In genomic region chr16:31141489-31142108, GRCh38 we compare ENCODE assay signal across 6 cellular contexts. TPM values are rescaled to one million over a fixed set of nuclear protein-coding genes. Genes with fewer than 3 reads are reported as not detected.
DNase-seq lines count a peak whose midpoint lies in the region; ATAC-seq, FAIRE-seq and TF ChIP-seq lines count a peak whose summit lies in the region.

No MANE protein-coding gene starts in this region.

- no peaks in the 10 kb centered on the region for H3K27me3 Mint-ChIP-seq in activated CD4-positive, alpha-beta memory T cell treated with anti-CD3 and anti-CD28 coated beads for 36 hours

- peaks cover 13% of the 10 kb centered on the region for H3K4me1 Mint-ChIP-seq in activated CD4-positive, alpha-beta memory T cell treated with anti-CD3 and anti-CD28 coated beads for 36 hours (ENCODE audit: low read depth)

- H3K27ac Mint-ChIP-seq in activated CD4-positive, alpha-beta memory T cell treated with anti-CD3 and anti-CD28 coated beads for 36 hours: peak overlapping the region; percentile 84

- H3K9me1 ChIP-seq in keratinocyte (ENCODE audit: control insufficient read depth, extremely low read depth, insufficient read depth, low read length): no peaks in the 10 kb centered on the region

- H3K27ac ChIP-seq in keratinocyte (ENCODE audit: control insufficient read depth, insufficient read depth, low read length): peak overlapping the region; percentile 85

- H3K27me3 ChIP-seq in keratinocyte (ENCODE audit: control insufficient read depth, extremely low read depth, insufficient read depth, low read length): no peaks in the 10 kb centered on the region

- peaks cover 33% of the 10 kb centered on the region for H3K4me1 ChIP-seq in keratinocyte (ENCODE audit: control insufficient read depth, extremely low read depth, insufficient read depth, low read length)

- DNase-seq in activated CD4-positive, alpha-beta memory T cell treated with anti-CD3 and anti-CD28 coated beads for 36 hours: peak; percentile 24
- no peak for DNase-seq in keratinocyte (ENCODE audit: low read depth, low spot score)
- no peak for DNase-seq in HTR-8/SVneo (ENCODE audit: insufficient read length, low spot score)
- no peak for DNase-seq in NCI-H2227 (lab: John Stamatoyannopoulos, UW; ENCODE audit: unreplicated experiment)

- intact Hi-C loops in activated CD4-positive, alpha-beta memory T cell treated with anti-CD3 and anti-CD28 coated beads for 36 hours (cut with micrococcal nuclease): loop anchor here (1.0 to 5.0 kb wide), 9 partner anchors 24 to 318 kb away; partner anchors contain the start of genes ARMC5, KAT8, SETD1A and STX4

- H3K9ac ChIP-seq in keratinocyte (ENCODE audit: control insufficient read depth, extremely low read depth, insufficient read depth, low read length): peak overlapping the region; percentile 69

- CTCF ChIA-PET in activated CD4-positive, alpha-beta memory T cell treated with anti-CD3 and anti-CD28 coated beads for 36 hours (lab: Charles Lee): interaction anchor here (0.7 to 3.3 kb wide), 56 partner anchors 10 to 730 kb away, joined by 3 to 37 read pairs (median 5); partner anchors contain the start of genes FUS, HSD3B7, KAT8 and PYCARD

- POLR2A ChIA-PET in activated CD4-positive, alpha-beta memory T cell treated with anti-CD3 and anti-CD28 coated beads for 36 hours (lab: Charles Lee): interaction anchor here (0.6 to 2.9 kb wide), 9 partner anchors 17 to 319 kb away, joined by 3 to 44 read pairs (median 3); partner anchors contain the start of genes BCKDK, FUS, KAT8 and SETD1A

- H3K36me3 Mint-ChIP-seq in activated CD4-positive, alpha-beta memory T cell treated with anti-CD3 and anti-CD28 coated beads for 36 hours: no peaks in the 10 kb centered on the region

- dilution Hi-C loops in keratinocyte (cut with MboI; ENCODE audit: extremely low pct_ligation_motif_present, low sequenced_read_pairs): no loop called here

- H3K9me3 Mint-ChIP-seq in activated CD4-positive, alpha-beta memory T cell treated with anti-CD3 and anti-CD28 coated beads for 36 hours: no peaks in the 10 kb centered on the region

- H4K20me1 ChIP-seq in keratinocyte (ENCODE audit: control insufficient read depth, extremely low read depth, insufficient read depth, low read length): no peaks in the 10 kb centered on the region

- peak; percentile 5 for FAIRE-seq in keratinocyte (lab: Jason Lieb, UNC)
- FAIRE-seq in HTR-8/SVneo (lab: Jason Lieb, UNC): no peak

- no peaks in the 10 kb centered on the region for H3K9me3 ChIP-seq in keratinocyte (ENCODE audit: control insufficient read depth, low read depth, low read length)

- H2AFZ ChIP-seq in keratinocyte (ENCODE audit: control insufficient read depth, low read length): peak overlapping the region; percentile 80

- H3K4me3 ChIP-seq in keratinocyte (ENCODE audit: control insufficient read depth in 2 of 3, extremely low read depth in 1 of 3, insufficient read depth in 2 of 3, low read depth in 1 of 3, low read length in 3 of 3): peak overlapping the region in 2 of 3 experiments; percentile 49 to 64

- H3K4me2 ChIP-seq in keratinocyte (ENCODE audit: control insufficient read depth, extremely low read depth, insufficient read depth, low read depth, low read length): peak overlapping the region; percentile 90

- no peaks in the 10 kb centered on the region for H3K36me3 ChIP-seq in keratinocyte (ENCODE audit: control insufficient read depth in 2 of 2, extremely low read depth in 1 of 2, insufficient read depth in 2 of 2, low read length in 2 of 2)

- ATAC-seq in GM19463 (IDR thresholded peaks at IDR 0.05; ENCODE audit: unreplicated experiment): peak; percentile 1
- no peak for ATAC-seq in GM18502 (IDR thresholded peaks at IDR 0.05; ENCODE audit: poor library complexity, unreplicated experiment)

- H3K79me2 ChIP-seq in keratinocyte (ENCODE audit: control insufficient read depth, insufficient read depth, low read length): no peaks in the 10 kb centered on the region

- peak overlapping the region; percentile 69 for H3K4me3 Mint-ChIP-seq in activated CD4-positive, alpha-beta memory T cell treated with anti-CD3 and anti-CD28 coated beads for 36 hours

- TF ChIP-seq CTCF in keratinocyte (optimal IDR thresholded peaks at IDR 0.05 in 1 of 3, IDR thresholded peaks at IDR 0.05 in 1 of 3, conservative IDR thresholded peaks at IDR 0.05 in 1 of 3; ENCODE audit: extremely low read depth in 1 of 3, insufficient read depth in 2 of 3, low read length in 3 of 3): no peak

RNA-seq across cellular contexts. Expression of gene PRSS8, which starts 6.1 kb away (rescaled TPM):
- total RNA-seq in activated CD4-positive, alpha-beta memory T cell treated with anti-CD3 and anti-CD28 coated beads for 36 hours: not detected
- polyA plus RNA-seq in keratinocyte: 31.2 to 65.3 TPM (median 46.4 TPM) in 3 replicates
- polyA plus RNA-seq in keratinocyte (2011; ENCODE audit: low read depth): 98.4 TPM
- polyA plus RNA-seq in keratinocyte (2011; cell fraction: cytosol; rRNA removed): 29.2 and 43.2 TPM in 2 replicates
- polyA plus RNA-seq in keratinocyte (2011; cell fraction: nucleus; rRNA removed): 130 and 172 TPM in 2 replicates
- 48.9 and 381 TPM in 2 replicates for polyA plus RNA-seq in keratinocyte (2012; ENCODE audit: low replicate concordance)
- polyA minus RNA-seq in keratinocyte: 41.0 to 94.3 TPM (median 74.2 TPM) in 3 replicates
- polyA minus RNA-seq in keratinocyte (2011; cell fraction: cytosol; rRNA and poly(A)+ RNA removed): 89.6 TPM
- polyA minus RNA-seq in keratinocyte (2011; cell fraction: nucleus; rRNA and poly(A)+ RNA removed): 113 and 118 TPM in 2 replicates

RNA-seq across cellular contexts. Expression of gene PRSS36, which starts 8.3 kb away (rescaled TPM):
- under 1 TPM in 1 of 2 experiments, not detected in 1; 0.24 TPM for total RNA-seq in activated CD4-positive, alpha-beta memory T cell treated with anti-CD3 and anti-CD28 coated beads for 36 hours
- 0.08 to 0.95 TPM (median 0.43 TPM) in 3 replicates for polyA plus RNA-seq in keratinocyte
- polyA plus RNA-seq in keratinocyte (2011; ENCODE audit: low read depth): not detected
- 0.21 and 0.42 TPM in 2 replicates for polyA plus RNA-seq in keratinocyte (2011; cell fraction: cytosol; rRNA removed)
- 0.28 and 0.39 TPM in 2 replicates for polyA plus RNA-seq in keratinocyte (2011; cell fraction: nucleus; rRNA removed)
- polyA plus RNA-seq in keratinocyte (2012; ENCODE audit: low replicate concordance): 0.31 and 3.0 TPM in 2 replicates
- 0.26 TPM in 1 of 3 replicates, not detected in the others for polyA minus RNA-seq in keratinocyte
- polyA minus RNA-seq in keratinocyte (2011; cell fraction: cytosol; rRNA and poly(A)+ RNA removed): 3.5 TPM
- not detected in 2 replicates for polyA minus RNA-seq in keratinocyte (2011; cell fraction: nucleus; rRNA and poly(A)+ RNA removed)

RNA-seq across cellular contexts. Expression of gene KAT8, which starts 24.1 kb away (rescaled TPM):
- 10 to 100 TPM; 48.8 to 49.6 TPM for total RNA-seq in activated CD4-positive, alpha-beta memory T cell treated with anti-CD3 and anti-CD28 coated beads for 36 hours
- 25.9 to 26.4 TPM (median 26.1 TPM) in 3 replicates for polyA plus RNA-seq in keratinocyte
- 21.1 TPM for polyA plus RNA-seq in keratinocyte (2011; ENCODE audit: low read depth)
- polyA plus RNA-seq in keratinocyte (2011; cell fraction: cytosol; rRNA removed): 16.3 and 17.4 TPM in 2 replicates
- polyA plus RNA-seq in keratinocyte (2011; cell fraction: nucleus; rRNA removed): 40.6 and 41.8 TPM in 2 replicates
- 20.1 and 28.2 TPM in 2 replicates for polyA plus RNA-seq in keratinocyte (2012; ENCODE audit: low replicate concordance)
- 13.0 to 20.1 TPM (median 15.9 TPM) in 3 replicates for polyA minus RNA-seq in keratinocyte
- 17.3 TPM for polyA minus RNA-seq in keratinocyte (2011; cell fraction: cytosol; rRNA and poly(A)+ RNA removed)
- 9.5 and 13.0 TPM in 2 replicates for polyA minus RNA-seq in keratinocyte (2011; cell fraction: nucleus; rRNA and poly(A)+ RNA removed)

RNA-seq across cellular contexts. Expression of gene BCKDK, which starts 33.4 kb away (rescaled TPM):
- total RNA-seq in activated CD4-positive, alpha-beta memory T cell treated with anti-CD3 and anti-CD28 coated beads for 36 hours: 10 to 100 TPM; 38.5 to 40.5 TPM
- 17.2 to 35.7 TPM (median 19.9 TPM) in 3 replicates for polyA plus RNA-seq in keratinocyte
- polyA plus RNA-seq in keratinocyte (2011; ENCODE audit: low read depth): 6.6 TPM
- polyA plus RNA-seq in keratinocyte (2011; cell fraction: cytosol; rRNA removed): 20.0 and 36.7 TPM in 2 replicates
- polyA plus RNA-seq in keratinocyte (2011; cell fraction: nucleus; rRNA removed): 16.4 and 20.7 TPM in 2 replicates
- 30.4 and 38.5 TPM in 2 replicates for polyA plus RNA-seq in keratinocyte (2012; ENCODE audit: low replicate concordance)
- polyA minus RNA-seq in keratinocyte: 15.3 to 56.4 TPM (median 16.2 TPM) in 3 replicates
- 32.4 TPM for polyA minus RNA-seq in keratinocyte (2011; cell fraction: cytosol; rRNA and poly(A)+ RNA removed)
- polyA minus RNA-seq in keratinocyte (2011; cell fraction: nucleus; rRNA and poly(A)+ RNA removed): 7.4 and 9.0 TPM in 2 replicates

RNA-seq across cellular contexts. Expression of gene FUS, which starts 38.3 kb away (rescaled TPM):
- total RNA-seq in activated CD4-positive, alpha-beta memory T cell treated with anti-CD3 and anti-CD28 coated beads for 36 hours: 100 to 1,000 TPM; 459 to 489 TPM
- polyA plus RNA-seq in keratinocyte: 88.0 to 210 TPM (median 199 TPM) in 3 replicates
- 138 TPM for polyA plus RNA-seq in keratinocyte (2011; ENCODE audit: low read depth)
- polyA plus RNA-seq in keratinocyte (2011; cell fraction: cytosol; rRNA removed): 50.2 and 69.9 TPM in 2 replicates
- 170 and 201 TPM in 2 replicates for polyA plus RNA-seq in keratinocyte (2011; cell fraction: nucleus; rRNA removed)
- 196 and 474 TPM in 2 replicates for polyA plus RNA-seq in keratinocyte (2012; ENCODE audit: low replicate concordance)
- polyA minus RNA-seq in keratinocyte: 44.0 to 226 TPM (median 102 TPM) in 3 replicates
- polyA minus RNA-seq in keratinocyte (2011; cell fraction: cytosol; rRNA and poly(A)+ RNA removed): 112 TPM
- 53.8 and 89.2 TPM in 2 replicates for polyA minus RNA-seq in keratinocyte (2011; cell fraction: nucleus; rRNA and poly(A)+ RNA removed)
